ENCODE assay signal across 1 cellular context in the genomic region with DNA sequence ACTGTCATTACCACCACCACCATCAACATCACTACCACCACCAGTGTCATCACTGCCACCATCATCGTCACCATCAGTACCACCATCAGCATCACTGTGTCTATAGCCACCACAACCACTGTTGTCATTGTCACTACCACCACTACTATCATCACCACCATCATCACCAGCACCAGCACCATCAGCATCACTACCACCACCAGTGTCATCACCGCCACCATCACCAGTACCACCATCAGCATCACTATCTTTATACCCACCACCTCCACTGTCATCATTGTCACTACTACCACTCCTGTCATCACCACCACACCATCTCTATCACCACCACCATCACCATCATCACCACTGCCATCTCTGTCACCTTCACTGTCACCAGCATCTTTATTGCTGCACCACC.
TF ChIP-seq lines count a peak whose summit lies in the region.

No MANE protein-coding gene starts in this region.

TF ChIP-seq in IMR-90, 13 proteins besides CTCF, POLR2A, EP300 and RAD21:
- TF ChIP-seq RFX5 (IDR thresholded peaks at IDR 0.05; ENCODE audit: low read depth, low read length): no peak
- no peak for TF ChIP-seq MXI1 (IDR thresholded peaks at IDR 0.05; ENCODE audit: borderline replicate concordance, low read depth, low read length)
- TF ChIP-seq BHLHE40 (IDR thresholded peaks at IDR 0.05; ENCODE audit: low read depth, low read length): no peak
- TF ChIP-seq MAFK (IDR thresholded peaks at IDR 0.05; ENCODE audit: low read depth, low read length): no peak
- TF ChIP-seq, protein P1, sequence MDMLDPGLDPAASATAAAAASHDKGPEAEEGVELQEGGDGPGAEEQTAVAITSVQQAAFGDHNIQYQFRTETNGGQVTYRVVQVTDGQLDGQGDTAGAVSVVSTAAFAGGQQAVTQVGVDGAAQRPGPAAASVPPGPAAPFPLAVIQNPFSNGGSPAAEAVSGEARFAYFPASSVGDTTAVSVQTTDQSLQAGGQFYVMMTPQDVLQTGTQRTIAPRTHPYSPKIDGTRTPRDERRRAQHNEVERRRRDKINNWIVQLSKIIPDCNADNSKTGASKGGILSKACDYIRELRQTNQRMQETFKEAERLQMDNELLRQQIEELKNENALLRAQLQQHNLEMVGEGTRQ (IDR thresholded peaks at IDR 0.05; ENCODE audit: low read depth, low read length): no peak
- no peak for TF ChIP-seq FOS (IDR thresholded peaks at IDR 0.05; ENCODE audit: low read depth, low read length)
TF ChIP-seq in IMR-90: peak in this region for 0.
